7 cellular contexts compared by ENCODE assay signal in the genomic region with DNA sequence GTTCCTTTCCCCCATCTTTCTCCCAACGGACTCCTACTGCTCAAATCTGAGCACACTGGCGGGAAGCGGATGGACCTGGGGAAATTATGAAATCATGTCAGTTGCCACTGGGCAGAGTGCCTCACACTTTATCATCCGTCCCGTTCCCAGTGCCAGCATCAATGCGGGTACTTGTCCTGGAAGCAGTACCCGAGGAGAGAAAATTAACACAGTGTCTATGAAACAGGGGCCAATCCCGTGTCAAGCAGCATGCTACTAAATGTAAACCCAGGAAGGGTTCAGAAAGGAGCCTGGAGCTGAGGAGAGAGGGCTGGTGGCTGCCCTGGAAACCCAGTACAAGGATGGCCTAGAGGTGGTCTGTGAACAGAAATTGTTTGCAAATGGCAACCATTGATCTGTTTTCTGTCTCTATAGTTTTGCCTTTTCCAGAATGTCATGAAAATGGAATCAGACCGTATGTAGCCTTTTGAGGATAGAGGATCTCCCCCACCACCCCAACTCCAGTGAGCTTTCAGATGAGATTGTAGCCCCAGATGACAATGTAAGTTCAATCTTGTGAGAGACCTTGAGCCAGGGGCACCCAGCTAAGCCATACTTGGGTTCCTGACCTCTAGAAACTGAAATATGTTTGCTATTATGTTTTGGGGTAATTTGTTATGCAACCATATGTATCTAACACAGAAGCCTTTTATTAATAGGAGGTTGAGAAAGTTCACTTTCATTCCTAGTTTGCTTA. TPM values are rescaled to one million over a fixed set of nuclear protein-coding genes. Genes with fewer than 3 reads are reported as not detected.
DNase-seq lines count a peak whose midpoint lies in the region; ATAC-seq and TF ChIP-seq lines count a peak whose summit lies in the region.

No MANE protein-coding gene starts in this region.

- H3K36me3 ChIP-seq in PC-9 (ENCODE audit: low read depth) (no peaks in the 10 kb centered on the region), ectodermal cell (ENCODE audit: control insufficient read depth, insufficient read depth, low read length) (no peaks in the 10 kb centered on the region)

- CTCF ChIA-PET in PC-9 (lab: Charles Lee): interaction anchor here (0.6 kb wide), 1 partner anchor 792 kb away, joined by 8 read pairs; no protein-coding TSS in a partner anchor

- H3K4me1 ChIP-seq in PC-9 (replicated peaks; ENCODE audit: insufficient read depth): no peaks in the 10 kb centered on the region
- H3K4me1 ChIP-seq in ectodermal cell (ENCODE audit: control insufficient read depth, insufficient read depth, low read length): peaks cover 3% of the 10 kb centered on the region
- H3K4me1 ChIP-seq in mononuclear cell (ENCODE audit: insufficient read depth, low read length): peaks cover 18% of the 10 kb centered on the region

- no peaks in the 10 kb centered on the region for H3K9me3 ChIP-seq in PC-9 (ENCODE audit: insufficient read depth, low read depth)
- no peaks in the 10 kb centered on the region for H3K9me3 ChIP-seq in ectodermal cell (ENCODE audit: control insufficient read depth, low read length)
- no peaks in the 10 kb centered on the region for H3K9me3 ChIP-seq in mononuclear cell (ENCODE audit: low read depth, low read length)

- H2AFZ ChIP-seq in PC-9: peak overlapping the region; percentile 96

- no peaks in the 10 kb centered on the region for H4K20me1 ChIP-seq in PC-9 (ENCODE audit: insufficient read depth)

- ATAC-seq in GM21723 (IDR thresholded peaks at IDR 0.05; ENCODE audit: unreplicated experiment): peak; percentile 8

- H3K4me3 ChIP-seq in PC-9 (peak overlapping the region; percentile 75), ectodermal cell (ENCODE audit: insufficient read depth, low read depth, low read length) (peak overlapping the region; percentile 58), mononuclear cell (ENCODE audit: low read length) (peak overlapping the region; percentile 50)

- intact Hi-C loops in PC-9 (cut with micrococcal nuclease; ENCODE audit: unreplicated experiment): no loop called here

- WGBS in ectodermal cell, 2 experiments: 68 to 72% methylated on average over 9 of the region's 9 CpGs

- BruUV-seq in PC-9 (replicated peaks; lab: Mats Ljungman, UMichigan): no TSS peak

- H3F3A ChIP-seq in PC-9 (ENCODE audit: insufficient read depth, low read depth): peaks cover 8% of the 10 kb centered on the region

- POLR2A ChIA-PET in PC-9 (lab: Charles Lee; ENCODE audit: unreplicated experiment): no interaction called here

- no peaks in the 10 kb centered on the region for H3K27me3 ChIP-seq in PC-9 (ENCODE audit: insufficient read depth, low read depth)
- peaks cover 17% of the 10 kb centered on the region for H3K27me3 ChIP-seq in ectodermal cell (ENCODE audit: control insufficient read depth, insufficient read depth, low read length, poor library complexity, severe bottlenecking)
- H3K27me3 ChIP-seq in mononuclear cell (ENCODE audit: insufficient read depth, low read length): no peaks in the 10 kb centered on the region

- H3K27ac ChIP-seq in PC-9: no peak overlapping the region
- H3K27ac ChIP-seq in ectodermal cell (ENCODE audit: insufficient read depth, low read depth, low read length, poor library complexity, severe bottlenecking): no peak overlapping the region

- no peaks in the 10 kb centered on the region for H3K79me2 ChIP-seq in PC-9 (ENCODE audit: low read depth)

- TF ChIP-seq CTCF in PC-9 (conservative IDR thresholded peaks at IDR 0.05): no peak

- DNase-seq in PC-9 (peak in 1 of 2 experiments; percentile 8), SW 1271 (lab: John Stamatoyannopoulos, UW) (no peak), DMS79 treated with DMSO at 0.1 percent for 48 hours (lab: John Stamatoyannopoulos, UW) (no peak), LoVo (ENCODE audit: low spot score) (no peak)

- H3K4me2 ChIP-seq in PC-9: peak overlapping the region; percentile 98

- H3K9me2 ChIP-seq in PC-9 (ENCODE audit: insufficient read depth): no peaks in the 10 kb centered on the region

RNA-seq across cellular contexts. Expression of gene CDKL1, which starts 0.9 kb away (rescaled TPM):
- 2.4 and 4.6 TPM in 2 replicates for total RNA-seq in PC-9 (2021)
- polyA plus RNA-seq in ectodermal cell (2013, experiment 1 of 4): 5.0 TPM
- 3.4 TPM for polyA plus RNA-seq in ectodermal cell (2013, experiment 2 of 4)
- polyA plus RNA-seq in ectodermal cell (2013, experiment 3 of 4): 2.7 TPM
- polyA plus RNA-seq in ectodermal cell (2013, experiment 4 of 4): 1.4 TPM
- total RNA-seq in mononuclear cell: 4.6 TPM
